Comparison of ENCODE assay signal across 16 cellular contexts in genomic region chr14:50086316-50086700, GRCh38. TPM values are rescaled to one million over a fixed set of nuclear protein-coding genes. Genes with fewer than 3 reads are reported as not detected.
A peak's percentile ranks its signal among the peaks of the same experiment; 100 is the strongest.
DNase-seq lines count a peak whose midpoint lies in the region; ATAC-seq, FAIRE-seq and TF ChIP-seq lines count a peak whose summit lies in the region.
"Had no signal": no experiment of that assay in that cellular context is flagged by ENCODE, and none has a peak within 500 bp of the region (broad histone marks: within the 10 kb centered on the region; RNA-seq: fewer than 3 reads in every experiment).

No MANE protein-coding gene starts in this region.

- no peak for TF ChIP-seq CTCF in OCI-LY7 (conservative IDR thresholded peaks at IDR 0.05; ENCODE audit: low read length)
- TF ChIP-seq CTCF in GM12878 (IDR thresholded peaks at IDR 0.05 in 2 of 3, conservative IDR thresholded peaks at IDR 0.05 in 1 of 3; ENCODE audit: control insufficient read depth in 2 of 3, extremely low read depth in 1 of 3, insufficient read depth in 1 of 3, low read depth in 3 of 3, low read length in 3 of 3), result no peak
- no peak for TF ChIP-seq CTCF in kidney (IDR thresholded peaks at IDR 0.05; ENCODE audit: borderline replicate concordance, extremely low read depth, insufficient read depth)

- RAD21 ChIA-PET in GM12878 (lab: Charles Lee; ENCODE audit: unreplicated experiment), result interaction anchor here (1.0 to 5.5 kb wide), 17 partner anchors 15 to 233 kb away, joined by 4 to 75 read pairs (median 9); partner anchors contain the start of gene NEMF

- H3K4me3 ChIP-seq in OCI-LY7 (ENCODE audit: low read depth, low read length, poor library complexity, severe bottlenecking), result no peak overlapping the region
- H3K4me3 ChIP-seq in GM12878, result peak overlapping the region; percentile 38; the same call in 1 of the 2 replicates
- no peak overlapping the region for H3K4me3 ChIP-seq in kidney (ENCODE audit: low read length in 2 of 2)
- H3K4me3 ChIP-seq: thyroid gland had no signal

- no peak for ATAC-seq in activated T-cell treated with anti-CD3 and anti-CD28 coated beads, Interleukin-2, amount 50 U/mL, for 72 hours (replicated peaks in 1 of 2)
- ATAC-seq in GM12878, result no peak
- ATAC-seq in stimulated activated naive B cell treated with anti-CD40 and anti-IgM and Interleukin-4, amounts not matched to agents 10 μg/mL and 1 μg/mL and 100 μg/mL, for 72 hours (replicated peaks), result no peak
- ATAC-seq: Panc1 had no signal

- peaks cover 97% of the 10 kb centered on the region for H3K4me1 Mint-ChIP-seq in activated T-cell treated with anti-CD3 and anti-CD28 coated beads, Interleukin-2, amount 50 U/mL, for 72 hours (ENCODE audit: low read depth)
- peaks cover 62 to 84% of the 10 kb centered on the region in 2 donors for H3K4me1 Mint-ChIP-seq in stimulated activated naive B cell treated with anti-CD40 and anti-IgM and Interleukin-4, amounts not matched to agents 10 μg/mL and 1 μg/mL and 100 μg/mL, for 72 hours

- TF ChIP-seq POLR2A in GM12878 (IDR thresholded peaks at IDR 0.05; ENCODE audit: low read depth, low read length), result no peak

- H4K20me1 ChIP-seq in OCI-LY7 (ENCODE audit: insufficient read depth, low read length), result no peaks in the 10 kb centered on the region
- no peaks in the 10 kb centered on the region for H4K20me1 ChIP-seq in GM12878 (ENCODE audit: control insufficient read depth, insufficient read depth)

- peak overlapping the region; percentile 96 for H3K27ac Mint-ChIP-seq in activated T-cell treated with anti-CD3 and anti-CD28 coated beads, Interleukin-2, amount 50 U/mL, for 72 hours
- peak overlapping the region; percentile 91 for H3K27ac Mint-ChIP-seq in stimulated activated naive B cell treated with anti-CD40 and anti-IgM and Interleukin-4, amounts not matched to agents 10 μg/mL and 1 μg/mL and 100 μg/mL, for 72 hours

- H3K9me2 ChIP-seq in OCI-LY7 (ENCODE audit: insufficient read depth, low read length), result no peaks in the 10 kb centered on the region

- CTCF ChIA-PET in OCI-LY7 (lab: Charles Lee; ENCODE audit: unreplicated experiment) (no interaction called here), GM12878 (lab: Yijun Ruan, JAX) (interaction anchor here (1.0 to 6.2 kb wide), 10 partner anchors 11 to 452 kb away, joined by 3 to 41 read pairs (median 10); no protein-coding TSS in a partner anchor)

- no peak for TF ChIP-seq EP300 in GM12878 (IDR thresholded peaks at IDR 0.05; ENCODE audit: borderline replicate concordance in 1 of 2, control insufficient read depth in 1 of 2, low read depth in 2 of 2, low read length in 2 of 2)

- H2AFZ ChIP-seq in OCI-LY7 (ENCODE audit: low read length), result peak overlapping the region; percentile 76; the same call in 1 of the 2 replicates
- H2AFZ ChIP-seq in GM12878 (ENCODE audit: control insufficient read depth, low read depth, low read length), result no peak overlapping the region

- H3K36me3 Mint-ChIP-seq in activated T-cell treated with anti-CD3 and anti-CD28 coated beads, Interleukin-2, amount 50 U/mL, for 72 hours (ENCODE audit: insufficient read depth in 2 of 2), result peaks cover 1 to 4% of the 10 kb centered on the region in 2 donors
- H3K36me3 Mint-ChIP-seq in stimulated activated naive B cell treated with anti-CD40 and anti-IgM and Interleukin-4, amounts not matched to agents 10 μg/mL and 1 μg/mL and 100 μg/mL, for 72 hours, result peaks cover 11 to 20% of the 10 kb centered on the region in 2 donors

- H3K9me3 Mint-ChIP-seq in activated T-cell treated with anti-CD3 and anti-CD28 coated beads, Interleukin-2, amount 50 U/mL, for 72 hours, result peaks cover 0 to 1% of the 10 kb centered on the region in 2 donors
- H3K9me3 Mint-ChIP-seq in stimulated activated naive B cell treated with anti-CD40 and anti-IgM and Interleukin-4, amounts not matched to agents 10 μg/mL and 1 μg/mL and 100 μg/mL, for 72 hours, result peaks cover 2 to 5% of the 10 kb centered on the region in 2 donors

- peak overlapping the region; percentile 48 for H3K4me2 ChIP-seq in OCI-LY7 (ENCODE audit: low read length)
- H3K4me2 ChIP-seq in GM12878 (ENCODE audit: control insufficient read depth, insufficient read depth), result peak overlapping the region; percentile 86

- H3K79me2 ChIP-seq in OCI-LY7 (ENCODE audit: insufficient read depth, low read depth, low read length) (no peaks in the 10 kb centered on the region), GM12878 (ENCODE audit: control insufficient read depth, insufficient read depth, low read length) (peaks cover 6% of the 10 kb centered on the region)

- FAIRE-seq in GM12878 (lab: Jason Lieb, UNC) (no peak), kidney (lab: Jason Lieb, UNC) (no peak)
- FAIRE-seq: bronchial epithelial cell had no signal

- H3K27me3 Mint-ChIP-seq in activated T-cell treated with anti-CD3 and anti-CD28 coated beads, Interleukin-2, amount 50 U/mL, for 72 hours (ENCODE audit: low read depth), result no peaks in the 10 kb centered on the region
- no peaks in the 10 kb centered on the region for H3K27me3 Mint-ChIP-seq in stimulated activated naive B cell treated with anti-CD40 and anti-IgM and Interleukin-4, amounts not matched to agents 10 μg/mL and 1 μg/mL and 100 μg/mL, for 72 hours

- H3K27ac ChIP-seq in OCI-LY7 (ENCODE audit: low read depth, low read length, poor library complexity, severe bottlenecking), result no peak overlapping the region
- H3K27ac ChIP-seq in GM12878 (ENCODE audit: control insufficient read depth, insufficient read depth), result peak overlapping the region; percentile 94
- H3K27ac ChIP-seq in kidney (ENCODE audit: low read depth in 2 of 2, low read length in 2 of 2), result no peak overlapping the region
- H3K27ac ChIP-seq: thyroid gland had no signal

- no peaks in the 10 kb centered on the region for H3K36me3 ChIP-seq in OCI-LY7 (ENCODE audit: insufficient read depth, low read length)
- H3K36me3 ChIP-seq in GM12878 (ENCODE audit: control insufficient read depth in 2 of 2, insufficient read depth in 2 of 2, low read length in 1 of 2), result no peaks in the 10 kb centered on the region
- H3K36me3 ChIP-seq in kidney (ENCODE audit: control insufficient read depth in 1 of 2, insufficient read depth in 2 of 2, low read length in 2 of 2), result no peaks in the 10 kb centered on the region
- H3K36me3 ChIP-seq: thyroid gland had no signal

- peak overlapping the region; percentile 73 for H3K9ac ChIP-seq in GM12878 (ENCODE audit: control insufficient read depth, insufficient read depth, low read length)
- H3K9ac ChIP-seq in kidney (ENCODE audit: low read length in 2 of 2), result no peak overlapping the region

- H3K4me1 ChIP-seq in OCI-LY7 (ENCODE audit: insufficient read depth, low read length, poor library complexity, severe bottlenecking) (peaks cover 47% of the 10 kb centered on the region), GM12878 (ENCODE audit: control insufficient read depth, insufficient read depth, low read length) (peaks cover 63% of the 10 kb centered on the region), kidney (ENCODE audit: control insufficient read depth in 1 of 2, insufficient read depth in 1 of 2, low read depth in 1 of 2, low read length in 2 of 2) (no peaks in the 10 kb centered on the region)
- H3K4me1 ChIP-seq: thyroid gland had no signal

- intact Hi-C loops in OCI-LY7 (cut with micrococcal nuclease; ENCODE audit: unreplicated experiment), result loop anchor here (5.0 kb wide), 1 partner anchor 84 kb away; no protein-coding TSS in a partner anchor
- intact Hi-C loops in GM12878 (cut with micrococcal nuclease; ENCODE audit: unreplicated experiment), result loop anchor here (2.0 kb wide), 1 partner anchor 18 kb away; no protein-coding TSS in a partner anchor
- intact Hi-C loops in kidney (cut with DNase I), result no loop called here

- 26% methylated on average over 2 of the region's 2 CpGs for WGBS in GM12878 (ENCODE audit: insufficient coverage, insufficient replicate concordance, low lambda C conversion rate, missing lambda C conversion rate)

- no peaks in the 10 kb centered on the region for H3K9me3 ChIP-seq in OCI-LY7 (ENCODE audit: low read length)
- no peaks in the 10 kb centered on the region for H3K9me3 ChIP-seq in GM12878 (replicated peaks; ENCODE audit: control insufficient read depth, insufficient read depth, low read length)
- H3K9me3 ChIP-seq in kidney (ENCODE audit: control insufficient read depth in 1 of 2, low read length in 2 of 2), result no peaks in the 10 kb centered on the region
- H3K9me3 ChIP-seq: thyroid gland had no signal

- SMC1A ChIA-PET in GM12878 (lab: Charles Lee; ENCODE audit: uncharacterized antibody, unreplicated experiment), result interaction anchor here (0.7 to 5.6 kb wide), 22 partner anchors 10 to 234 kb away, joined by 3 to 69 read pairs (median 8); partner anchors contain the start of gene NEMF

- no peaks in the 10 kb centered on the region for H3K27me3 ChIP-seq in GM12878 (replicated peaks in 1 of 2; ENCODE audit: control insufficient read depth in 2 of 2, insufficient read depth in 2 of 2, low read length in 1 of 2)
- H3K27me3 ChIP-seq: thyroid gland had no signal

- TF ChIP-seq RAD21 in GM12878 (IDR thresholded peaks at IDR 0.05; ENCODE audit: insufficient read depth, low read depth, low read length), result no peak

- BruUV-seq in OCI-LY7 (replicated peaks; lab: Mats Ljungman, UMichigan) (no TSS peak), GM12878 (replicated peaks; lab: Mats Ljungman, UMichigan) (no TSS peak)

- H3K4me3 Mint-ChIP-seq in activated T-cell treated with anti-CD3 and anti-CD28 coated beads, Interleukin-2, amount 50 U/mL, for 72 hours, result peak overlapping the region; percentile 59 to 78
- H3K4me3 Mint-ChIP-seq in stimulated activated naive B cell treated with anti-CD40 and anti-IgM and Interleukin-4, amounts not matched to agents 10 μg/mL and 1 μg/mL and 100 μg/mL, for 72 hours, result peak overlapping the region; percentile 70 to 72

- no peak for DNase-seq in activated T-cell treated with anti-CD3 and anti-CD28 coated beads, Interleukin-2, amount 50 U/mL, for 72 hours
- DNase-seq in activated T-cell treated with anti-CD3 and anti-CD28 coated beads, Interleukin-2, amount 50 U/mL, for 1 hour, result no peak
- DNase-seq in OCI-LY7 (ENCODE audit: low spot score) (no peak), GM12878 (ENCODE audit: low read depth, low spot score) (no peak), T1000 (lab: John Stamatoyannopoulos, UW) (no peak), NAMALWA (ENCODE audit: low spot score) (no peak), kidney (no peak)
- no peak for DNase-seq in stimulated activated naive B cell treated with anti-CD40 and anti-IgM and Interleukin-4, amounts not matched to agents 10 μg/mL and 1 μg/mL and 100 μg/mL, for 72 hours
- DNase-seq: activated CD4-positive, CD25-positive, alpha-beta regulatory T cell treated with anti-CD3 and anti-CD28 coated beads, Interleukin-2, amount 50 U/mL, for 72 hours; activated gamma-delta T cell treated with Interleukin-2 at 50 U/mL for 16 hours; NCI-H2029; NCI-H526; retina; thyroid gland had no signal

- in situ Hi-C loops in GM12878 (cut with MboI), result no loop called here

- POLR2A ChIA-PET in OCI-LY7 (lab: Charles Lee) (interaction anchor here (0.8 to 1.3 kb wide), 3 partner anchors 11 to 234 kb away, joined by 3 read pairs; partner anchors contain the start of gene NEMF), GM12878 (lab: Charles Lee) (interaction anchor here (1.2 to 4.0 kb wide), 11 partner anchors 15 to 235 kb away, joined by 3 to 35 read pairs (median 8); no protein-coding TSS in a partner anchor)

RNA-seq across cellular contexts. Expression of gene VCPKMT, which starts 30.1 kb away (rescaled TPM):
- total RNA-seq in activated T-cell treated with anti-CD3 and anti-CD28 coated beads, Interleukin-2, amount 50 U/mL, for 72 hours, result 10 to 100 TPM; 11.3 to 13.8 TPM
- 13.3 and 13.5 TPM in 2 replicates for total RNA-seq in OCI-LY7 (2014; rRNA removed; shearing (Covaris generic))
- total RNA-seq in OCI-LY7 (2022) (12.6 and 12.9 TPM in 2 replicates), GM12878 (2014; rRNA removed) (11.6 and 12.9 TPM in 2 replicates), GM12878 (2014; rRNA removed; fragmentation: Illumina TruSeq; extraction: Trizol) (12.6 and 12.9 TPM in 2 replicates), GM12878 (2021) (12.8 and 13.3 TPM in 2 replicates), kidney (8.3 TPM)
- total RNA-seq in GM12878 (2013; cell fraction: nucleolus; rRNA removed), result 21.6 and 23.5 TPM in 2 replicates
- 9.4 TPM for polyA plus RNA-seq in GM12878 (2011; ENCODE audit: low read depth)
- polyA plus RNA-seq in GM12878 (2011; rRNA removed) (13.3 and 19.4 TPM in 2 replicates), GM12878 (2014; fragmentation: Illumina TruSeq; extraction: Trizol) (12.8 and 16.6 TPM in 2 replicates), GM12878 (2014; fragmentation: Nextera tagmentation; extraction: Ambion mirVana) (10 to 100 TPM in 1 of 2 experiments, 1 to 10 TPM in 1; 8.5 to 11.5 TPM), GM12878 (2014; rRNA removed) (12.3 and 18.2 TPM in 2 replicates), GM12878 (2016; fragmentation: Nextera tagmentation; extraction: Ambion mirVana) (10 to 100 TPM; 17.5 to 18.4 TPM), kidney (ENCODE audit: insufficient read depth, low read depth, low replicate concordance) (8.0 TPM)
- 5.7 and 9.1 TPM in 2 replicates for polyA plus RNA-seq in GM12878 (2011; cell fraction: cytosol; rRNA removed)
- 13.7 and 14.4 TPM in 2 replicates for polyA plus RNA-seq in GM12878 (2011; cell fraction: nucleus; rRNA removed)
- polyA plus RNA-seq in GM12878 (2012), result 13.5 and 15.6 TPM in 2 replicates
- 2.5 and 3.5 TPM in 2 replicates for polyA minus RNA-seq in GM12878 (2011; rRNA and poly(A)+ RNA removed)
- polyA minus RNA-seq in GM12878 (2011; cell fraction: cytosol; rRNA and poly(A)+ RNA removed), result 1.3 and 2.2 TPM in 2 replicates
- polyA minus RNA-seq in GM12878 (2011; cell fraction: nucleus; rRNA and poly(A)+ RNA removed), result 5.8 and 10.0 TPM in 2 replicates
